ENCODE assay signal across 8 cellular contexts in genomic region chr10:12710594-12711343, GRCh38.
DNase-seq lines count a peak whose midpoint lies in the region; ATAC-seq and TF ChIP-seq lines count a peak whose summit lies in the region.

No MANE protein-coding gene starts in this region.

- no peaks in the 10 kb centered on the region for H3K27me3 ChIP-seq in dorsolateral prefrontal cortex

- DNase-seq in NCI-H748 treated with DMSO at 0.1 percent for 48 hours (lab: John Stamatoyannopoulos, UW), result peak; percentile 56
- peak; percentile 92 for DNase-seq in activated CD4-positive, alpha-beta memory T cell treated with anti-CD3 and anti-CD28 coated beads for 36 hours
- DNase-seq in dorsolateral prefrontal cortex, result peak in 9 of 10 donors; percentile 54 to 84 (median 79)
- DNase-seq in medulla oblongata (ENCODE audit: extremely low spot score), result peak; percentile 88
- peak; percentile 39 for DNase-seq in stimulated activated CD8-positive, alpha-beta memory T cell treated with anti-CD3 and anti-CD28 coated beads, Interleukin-12 subunit alpha, Interleukin-12 subunit beta, amount 100 ng/mL, for 4 hours (ENCODE audit: low read depth)

- intact Hi-C loops in activated CD4-positive, alpha-beta memory T cell treated with anti-CD3 and anti-CD28 coated beads for 36 hours (cut with micrococcal nuclease), result loop anchor here (1.0 to 5.0 kb wide), 7 partner anchors 10 to 588 kb away; partner anchors contain the start of genes CDC123 and NUDT5
- intact Hi-C loops in dorsolateral prefrontal cortex (cut with DNase I), result loop anchor here (2.0 to 10.0 kb wide), 2 partner anchors 364 to 446 kb away; no protein-coding TSS in a partner anchor

- TF ChIP-seq CTCF in GM12873 (IDR thresholded peaks at IDR 0.05; ENCODE audit: insufficient read depth, low read depth, low read length, missing control alignments) (peak; percentile 96), dorsolateral prefrontal cortex (IDR thresholded peaks at IDR 0.05 in 54 of 56, conservative IDR thresholded peaks at IDR 0.05 in 2 of 56; ENCODE audit: low read depth in 1 of 56, partially characterized antibody in 56 of 56) (peak; percentile 72 to 95 (median 88))

- CTCF ChIA-PET in activated CD4-positive, alpha-beta memory T cell treated with anti-CD3 and anti-CD28 coated beads for 36 hours (lab: Charles Lee), result interaction anchor here (0.6 to 11.1 kb wide), 32 partner anchors 8 to 515 kb away, joined by 3 to 85 read pairs (median 5); partner anchors contain the start of genes CDC123, NUDT5 and OPTN

- peak; percentile 75 for ATAC-seq in HG03378 (IDR thresholded peaks at IDR 0.05; ENCODE audit: unreplicated experiment)
- ATAC-seq in HG02763 (IDR thresholded peaks at IDR 0.05; ENCODE audit: unreplicated experiment), result no peak

- no peak overlapping the region for H3K4me3 Mint-ChIP-seq in activated CD4-positive, alpha-beta memory T cell treated with anti-CD3 and anti-CD28 coated beads for 36 hours

- H3K9me3 Mint-ChIP-seq in activated CD4-positive, alpha-beta memory T cell treated with anti-CD3 and anti-CD28 coated beads for 36 hours, result no peaks in the 10 kb centered on the region

- no peak overlapping the region for H3K4me3 ChIP-seq in dorsolateral prefrontal cortex

- H3K27ac Mint-ChIP-seq in activated CD4-positive, alpha-beta memory T cell treated with anti-CD3 and anti-CD28 coated beads for 36 hours, result peak overlapping the region; percentile 77

- H3K27me3 Mint-ChIP-seq in activated CD4-positive, alpha-beta memory T cell treated with anti-CD3 and anti-CD28 coated beads for 36 hours, result no peaks in the 10 kb centered on the region

- H3K27ac ChIP-seq in dorsolateral prefrontal cortex, result peak overlapping the region in 20 of 59 donors; percentile 7 to 83 (median 42)

- POLR2A ChIA-PET in activated CD4-positive, alpha-beta memory T cell treated with anti-CD3 and anti-CD28 coated beads for 36 hours (lab: Charles Lee), result interaction anchor here (1.0 to 3.2 kb wide), 5 partner anchors 10 to 588 kb away, joined by 4 to 14 read pairs (median 7); no protein-coding TSS in a partner anchor

- H3K36me3 Mint-ChIP-seq in activated CD4-positive, alpha-beta memory T cell treated with anti-CD3 and anti-CD28 coated beads for 36 hours, result no peaks in the 10 kb centered on the region

- peaks cover 72% of the 10 kb centered on the region for H3K4me1 Mint-ChIP-seq in activated CD4-positive, alpha-beta memory T cell treated with anti-CD3 and anti-CD28 coated beads for 36 hours (ENCODE audit: low read depth)

Comparison
In these comparisons a context has a peak if more than half of its experiments do, and no peak if none do; other contexts are left out.
1. DNase-seq: peak in every context shown above with its lines; median percentile 92 in activated CD4-positive, alpha-beta memory T cell treated with anti-CD3 and anti-CD28 coated beads for 36 hours; 88 in medulla oblongata; 79 in dorsolateral prefrontal cortex; 56 in NCI-H748 treated with DMSO at 0.1 percent for 48 hours; 39 in stimulated activated CD8-positive, alpha-beta memory T cell treated with anti-CD3 and anti-CD28 coated beads, Interleukin-12 subunit alpha, Interleukin-12 subunit beta, amount 100 ng/mL, for 4 hours.